In the genomic region with DNA sequence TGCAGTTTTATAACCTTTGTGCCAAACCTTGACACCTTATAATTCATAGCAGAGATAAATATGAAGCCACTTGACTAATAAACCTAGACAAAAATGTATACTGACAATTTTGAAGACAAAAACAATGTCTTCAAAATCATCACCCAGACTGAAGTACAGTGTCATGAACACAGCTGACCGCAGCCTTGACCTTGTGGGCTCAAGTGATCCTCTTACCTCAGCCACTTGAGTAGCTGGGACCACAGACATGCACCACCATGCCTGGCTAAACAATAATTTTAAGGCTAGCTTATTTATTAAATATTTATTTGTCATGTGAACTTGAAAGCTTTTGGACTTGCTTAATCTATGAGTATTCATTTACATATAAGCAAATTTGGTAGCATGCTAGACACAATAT, we compare ENCODE assay signal across 25 cellular contexts. TPM values are rescaled to one million over a fixed set of nuclear protein-coding genes. Genes with fewer than 3 reads are reported as not detected.
DNase-seq lines count a peak whose midpoint lies in the region; ATAC-seq, FAIRE-seq and TF ChIP-seq lines count a peak whose summit lies in the region.
"Had no signal": no experiment of that assay in that cellular context is flagged by ENCODE, and none has a peak within 500 bp of the region (broad histone marks: within the 10 kb centered on the region; RNA-seq: fewer than 3 reads in every experiment).

No MANE protein-coding gene starts in this region.

- H3K4me3 ChIP-seq in K562, result no peak overlapping the region
- H3K4me3 ChIP-seq: GM23338 had no signal

- in situ Hi-C loops in K562 (cut with MboI), result no loop called here

- no peaks in the 10 kb centered on the region for H3K9me1 ChIP-seq in K562 (ENCODE audit: control insufficient read depth, insufficient read depth, low read length)

- no peaks in the 10 kb centered on the region for H3K4me1 ChIP-seq in K562 (replicated peaks in 1 of 2; ENCODE audit: control insufficient read depth in 2 of 2, insufficient read depth in 2 of 2, low read length in 2 of 2)
- H3K4me1 ChIP-seq: BE2C had no signal

- H3K27me3 ChIP-seq in K562 (ENCODE audit: control insufficient read depth in 2 of 2, insufficient read depth in 2 of 2, low read length in 2 of 2), result no peaks in the 10 kb centered on the region

- H4K20me1 ChIP-seq in K562 (replicated peaks; ENCODE audit: control insufficient read depth, insufficient read depth, low read length), result no peaks in the 10 kb centered on the region

- FAIRE-seq in K562 (lab: Jason Lieb, UNC), result peak; percentile 32
- FAIRE-seq: D721Med, GM12892, GM18507, H54, HTR-8/SVneo had no signal

- H3K79me2 ChIP-seq in K562 (ENCODE audit: control insufficient read depth, insufficient read depth, low read length), result no peaks in the 10 kb centered on the region

- H2AFZ ChIP-seq in K562 (ENCODE audit: low read depth, low read length), result no peak overlapping the region
- H2AFZ ChIP-seq: GM23338 had no signal

- ATAC-seq in K562, result peak; percentile 62; the same call in 1 of the 3 replicates
- ATAC-seq in Right ventricle myocardium inferior, result no peak
- ATAC-seq: GM23338 had no signal

- H3K4me2 ChIP-seq in K562 (ENCODE audit: insufficient read depth, low read length), result no peak overlapping the region
- H3K4me2 ChIP-seq: GM23338 had no signal

- 41% methylated on average over 1 of the region's 1 CpG for WGBS in K562 (ENCODE audit: insufficient coverage, low coverage, missing lambda C conversion rate)

- POLR2A ChIA-PET in K562 (lab: Yijun Ruan, JAX), result interaction anchor here (0.9 to 1.0 kb wide), 2 partner anchors 10 to 53 kb away, joined by 3 read pairs; no protein-coding TSS in a partner anchor

- no peak for TF ChIP-seq EP300 in K562 (IDR thresholded peaks at IDR 0.05; ENCODE audit: low read length)

- CTCF ChIA-PET in K562 (lab: Yijun Ruan, JAX; ENCODE audit: low intra/inter-chr PET ratio), result interaction anchor here (0.9 kb wide), 1 partner anchor 190 kb away, joined by 4 read pairs; no protein-coding TSS in a partner anchor

- no TSS peak for BruUV-seq in K562 (replicated peaks; lab: Mats Ljungman, UMichigan)

- no peak overlapping the region for H3K9ac ChIP-seq in K562 (ENCODE audit: insufficient read depth in 1 of 2, low read depth in 2 of 2, low read length in 2 of 2)

- no peak for TF ChIP-seq RAD21 in K562 (CRISPR knock-in tag; conservative IDR thresholded peaks at IDR 0.05 in 1 of 2, IDR thresholded peaks at IDR 0.05 in 1 of 2)

- TF ChIP-seq POLR2A in K562 (conservative IDR thresholded peaks at IDR 0.05), result no peak

- no peaks in the 10 kb centered on the region for H3K36me3 ChIP-seq in K562 (ENCODE audit: control insufficient read depth, insufficient read depth, low read length)
- H3K36me3 ChIP-seq: BE2C had no signal

- no peak overlapping the region for H3K27ac ChIP-seq in K562 (ENCODE audit: extremely low read depth, low read depth, low read length)
- H3K27ac ChIP-seq: HL-60 had no signal

- intact Hi-C loops in K562 (cut with micrococcal nuclease) (no loop called here), Right ventricle myocardium inferior (cut with DNase I) (no loop called here)

- TF ChIP-seq CTCF in K562 (IDR thresholded peaks at IDR 0.05 in 2 of 3, conservative IDR thresholded peaks at IDR 0.05 in 1 of 3; ENCODE audit: insufficient read depth in 2 of 3, low read depth in 1 of 3, low read length in 3 of 3), result no peak

- DNase-seq in ELR (ENCODE audit: low read depth) (peak; percentile 13), M059J (ENCODE audit: low read depth) (peak; percentile 65), K562 (ENCODE audit: extremely low read depth in 1 of 4, low spot score in 3 of 4) (peak in 1 of 4 experiments; percentile 34), myocyte (ENCODE audit: low read depth) (peak; percentile 81), Right ventricle myocardium inferior (ENCODE audit: missing footprints) (no peak)
- no peak for DNase-seq in effector CD4-positive, alpha-beta T cell
- no peak for DNase-seq in stimulated activated CD4-positive, alpha-beta T cell treated with anti-CD3 and anti-CD28 coated beads, Interleukin-2, amount 100 ng/mL, for 24 hours
- DNase-seq: BE2C; C1 segment of cervical spinal cord; CD4-positive, CD25-positive, alpha-beta regulatory T cell; CD8-positive, alpha-beta memory T cell; COR-L47; DMS79 treated with DMSO at 0.1 percent for 48 hours; EL; HCEC 1CT; IMR-90; KBM-7 had no signal

- no peaks in the 10 kb centered on the region for H3K9me3 ChIP-seq in K562 (replicated peaks; ENCODE audit: control insufficient read depth, insufficient read depth, low read depth, low read length)
- H3K9me3 ChIP-seq: BE2C had no signal

TF ChIP-seq in K562, 482 proteins besides CTCF, POLR2A, EP300 and RAD21:
- TF ChIP-seq ESRRA (IDR thresholded peaks at IDR 0.05; ENCODE audit: borderline replicate concordance, low read depth) (peak; percentile 33; the same call in 1 of the 2 replicates), POLR2G (IDR thresholded peaks at IDR 0.05; ENCODE audit: low read depth, low read length) (no peak), DIDO1 (tag; IDR thresholded peaks at IDR 0.05; ENCODE audit: low read depth) (no peak), ARHGAP35 (IDR thresholded peaks at IDR 0.05; ENCODE audit: partially characterized antibody) (no peak), COPS2 (conservative IDR thresholded peaks at IDR 0.05) (no peak)

RNA-seq across cellular contexts. Expression of a gene that starts 24.3 kb away (rescaled TPM):
- 9.4 and 14.2 TPM in 2 replicates for total RNA-seq in M059J (2014; rRNA removed; shearing (Covaris generic))
- total RNA-seq in K562 (2011; cell fraction: chromatin; rRNA removed; ENCODE audit: low replicate concordance), result 5.2 and 5.4 TPM in 2 replicates
- total RNA-seq in K562 (2011; cell fraction: nucleolus; rRNA removed), result 2.2 and 6.7 TPM in 2 replicates
- total RNA-seq in K562 (2011; cell fraction: nucleoplasm; rRNA removed), result 1.9 and 7.3 TPM in 2 replicates
- total RNA-seq in K562 (2014; rRNA removed), result 1.1 and 1.2 TPM in 2 replicates
- 1.3 and 1.5 TPM in 2 replicates for total RNA-seq in K562 (2014; rRNA removed; fragmentation: Illumina TruSeq; extraction: Trizol)
- total RNA-seq in K562 (2015; rRNA removed; fragmentation: Illumina TruSeq; extraction: Trizol), result 0.68 and 0.76 TPM in 2 replicates
- 0.94 and 1.5 TPM in 2 replicates for total RNA-seq in K562 (2021)
- polyA plus RNA-seq in K562 (2011; rRNA removed), result 1.2 and 1.6 TPM in 2 replicates
- polyA plus RNA-seq in K562 (2011; cell fraction: cytosol; rRNA removed), result 0.48 and 0.63 TPM in 2 replicates
- 3.0 and 4.2 TPM in 2 replicates for polyA plus RNA-seq in K562 (2011; cell fraction: nucleus; rRNA removed)
- polyA plus RNA-seq in K562 (2012), result 1.1 and 2.5 TPM in 2 replicates
- polyA plus RNA-seq in K562 (2014; fragmentation: Illumina TruSeq; extraction: Trizol), result 2.0 and 2.2 TPM in 2 replicates
- polyA plus RNA-seq in K562 (2014; fragmentation: Nextera tagmentation; extraction: Ambion mirVana), result 1 to 10 TPM; 1.5 to 2.9 TPM
- 1.2 and 2.2 TPM in 2 replicates for polyA plus RNA-seq in K562 (2014; rRNA removed)
- 0.57 and 1.1 TPM in 2 replicates for polyA minus RNA-seq in K562 (2011; rRNA and poly(A)+ RNA removed)
- polyA minus RNA-seq in K562 (2011; cell fraction: cytosol; rRNA and poly(A)+ RNA removed), result 1.4 and 1.5 TPM in 2 replicates
- polyA minus RNA-seq in K562 (2011; cell fraction: nucleus; rRNA and poly(A)+ RNA removed), result 2.4 TPM in 2 replicates
- 0.56 TPM in 1 of 2 replicates, not detected in the other for total RNA-seq in myocyte
- polyA plus RNA-seq in myocyte (2012), result 22.7 TPM
- total RNA-seq in Right ventricle myocardium inferior, result 0.60 TPM
- total RNA-seq: A172; CD4-positive, CD25-positive, alpha-beta regulatory T cell; GM23338 had no signal
- polyA plus RNA-seq: CD4-positive, CD25-positive, alpha-beta regulatory T cell; CD8-positive, alpha-beta memory T cell had no signal

Comparison
In these comparisons a context has a peak if more than half of its experiments do, and no peak if none do; other contexts are left out.
1. DNase-seq: peak in ELR (single experiment), M059J (single experiment) and myocyte (single experiment); none in effector CD4-positive, alpha-beta T cell (single experiment), Right ventricle myocardium inferior (single experiment) and stimulated activated CD4-positive, alpha-beta T cell treated with anti-CD3 and anti-CD28 coated beads, Interleukin-2, amount 100 ng/mL, for 24 hours (0 of 2).